In the genomic region with DNA sequence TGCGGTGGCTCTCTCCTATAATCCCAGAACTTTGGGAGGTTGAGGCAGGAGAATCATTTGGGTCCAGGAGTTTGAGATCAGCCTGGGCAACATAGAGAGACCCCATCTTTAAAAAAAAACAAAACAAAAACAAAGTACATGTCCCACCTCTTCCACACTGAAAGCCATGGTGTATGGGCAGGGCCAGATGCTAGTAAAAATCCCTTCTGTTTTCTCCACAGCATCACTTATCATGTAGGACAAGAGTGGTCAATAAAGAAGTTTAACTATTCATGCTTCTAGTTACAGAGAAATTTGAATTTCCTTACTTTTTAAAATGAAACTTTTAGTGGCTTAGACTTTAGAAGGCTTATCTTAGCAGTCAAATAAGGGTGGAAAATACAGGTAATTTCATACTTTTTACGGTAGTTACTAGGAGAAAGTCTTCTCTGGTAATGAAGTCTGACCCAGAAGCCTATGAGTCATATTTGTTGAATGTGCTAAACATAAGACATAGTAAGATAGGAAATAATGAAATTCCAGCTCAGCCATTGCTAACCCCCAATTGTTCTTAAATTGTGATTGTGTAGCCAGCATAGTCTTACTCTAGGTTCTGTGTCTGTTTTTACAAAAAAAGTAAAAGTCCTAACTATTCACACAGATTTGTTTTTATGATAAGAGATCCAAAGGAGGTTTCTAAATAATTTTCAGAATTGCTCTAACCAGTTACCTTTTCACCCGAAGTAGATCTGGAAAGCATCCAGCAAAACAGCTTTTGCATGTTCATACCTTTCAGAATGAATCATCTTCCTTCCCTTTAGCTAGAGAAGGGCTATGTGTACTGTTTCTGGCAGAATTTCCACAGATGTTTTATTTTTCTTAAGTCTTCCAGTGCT, we compare ENCODE assay signal across 7 cellular contexts. TPM values are rescaled to one million over a fixed set of nuclear protein-coding genes. Genes with fewer than 3 reads are reported as not detected.
DNase-seq lines count a peak whose midpoint lies in the region; ATAC-seq and TF ChIP-seq lines count a peak whose summit lies in the region.

No MANE protein-coding gene starts in this region.

- H3K4me1 Mint-ChIP-seq in T-helper 2 cell treated with Interferon-gamma antibody and Interleukin-4, amounts not matched to agents 5 μg/mL and 100 μg/mL, for 36 hours (ENCODE audit: low read depth) = peaks cover 48% of the 10 kb centered on the region

- no peaks in the 10 kb centered on the region for H3K9me3 Mint-ChIP-seq in T-helper 2 cell treated with Interferon-gamma antibody and Interleukin-4, amounts not matched to agents 5 μg/mL and 100 μg/mL, for 36 hours

- H3K27ac Mint-ChIP-seq in T-helper 2 cell treated with Interferon-gamma antibody and Interleukin-4, amounts not matched to agents 5 μg/mL and 100 μg/mL, for 36 hours = peak overlapping the region; percentile 86

- H3K27me3 ChIP-seq in vagina = no peaks in the 10 kb centered on the region

- ATAC-seq in GM18502 (IDR thresholded peaks at IDR 0.05; ENCODE audit: poor library complexity, unreplicated experiment) = peak; percentile 77
- ATAC-seq in HG02623 (IDR thresholded peaks at IDR 0.05; ENCODE audit: unreplicated experiment) = peak; percentile 51

- H3K4me3 ChIP-seq in vagina = no peak overlapping the region

- no peak for DNase-seq in T-helper 2 cell treated with Interferon-gamma antibody and Interleukin-4, amounts not matched to agents 5 μg/mL and 100 μg/mL, for 36 hours (ENCODE audit: low spot score)
- peak; percentile 74 for DNase-seq in glomerular visceral epithelial cell (ENCODE audit: extremely low spot score)
- DNase-seq in vagina (ENCODE audit: extremely low spot score in 2 of 2) = no peak
- no peak for DNase-seq in putamen (ENCODE audit: low spot score)
- no peak for DNase-seq in HUDEP-2 (lab: John Stamatoyannopoulos, UW; ENCODE audit: unreplicated experiment in 76 of 76)

- H3K4me1 ChIP-seq in vagina = peaks cover 17% of the 10 kb centered on the region

- H3K9me3 ChIP-seq in vagina = no peaks in the 10 kb centered on the region

- TF ChIP-seq POLR2A in vagina (IDR thresholded peaks at IDR 0.05) = no peak

- H3K4me3 Mint-ChIP-seq in T-helper 2 cell treated with Interferon-gamma antibody and Interleukin-4, amounts not matched to agents 5 μg/mL and 100 μg/mL, for 36 hours = peak overlapping the region; percentile 74

- no peak for TF ChIP-seq CTCF in vagina (IDR thresholded peaks at IDR 0.05)

- peak overlapping the region; percentile 38 for H3K27ac ChIP-seq in vagina

- H3K36me3 Mint-ChIP-seq in T-helper 2 cell treated with Interferon-gamma antibody and Interleukin-4, amounts not matched to agents 5 μg/mL and 100 μg/mL, for 36 hours (ENCODE audit: low read depth) = peaks cover 30% of the 10 kb centered on the region

- intact Hi-C loops in vagina (cut with DNase I) = no loop called here

- peaks cover 0 to 16% of the 10 kb centered on the region in 2 donors for H3K36me3 ChIP-seq in vagina

- H3K27me3 Mint-ChIP-seq in T-helper 2 cell treated with Interferon-gamma antibody and Interleukin-4, amounts not matched to agents 5 μg/mL and 100 μg/mL, for 36 hours (ENCODE audit: low read depth) = no peaks in the 10 kb centered on the region

RNA-seq across cellular contexts. Expression of gene ZNF609, which starts 16.4 kb away (rescaled TPM):
- 33.1 TPM for total RNA-seq in vagina

RNA-seq across cellular contexts. Expression of gene TRIP4, which starts 56.3 kb away (rescaled TPM):
- total RNA-seq in vagina = 22.3 TPM
